ENCODE assay signal across 8 cellular contexts in the genomic region with DNA sequence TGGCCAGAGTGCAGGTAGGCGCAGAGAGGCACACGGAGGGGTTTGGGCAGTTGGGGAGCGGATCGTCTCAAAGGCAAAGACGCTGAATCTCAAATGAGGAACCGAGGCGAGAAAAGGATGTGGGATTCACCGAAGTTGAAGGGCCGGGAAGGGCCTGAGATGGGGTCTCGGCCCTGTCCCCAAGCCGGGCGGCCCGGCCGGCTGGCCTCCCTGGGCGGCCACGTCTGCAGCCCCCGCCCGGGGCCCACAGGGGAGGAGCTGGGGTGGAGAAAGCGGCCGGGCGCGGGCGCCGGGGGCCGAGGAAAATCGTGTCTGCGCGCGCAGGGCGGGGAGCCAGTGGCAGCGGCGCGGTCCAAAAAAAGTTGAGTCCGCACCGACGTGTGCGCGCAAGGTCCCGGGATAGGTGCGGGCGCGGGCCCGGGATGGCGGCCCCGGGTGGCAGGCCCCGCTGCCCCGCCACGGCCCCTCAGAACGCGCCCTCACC. TPM values are rescaled to one million over a fixed set of nuclear protein-coding genes. Genes with fewer than 3 reads are reported as not detected.
DNase-seq lines count a peak whose midpoint lies in the region; ATAC-seq lines count a peak whose summit lies in the region.

No MANE protein-coding gene starts in this region.

- no peaks in the 10 kb centered on the region for H3K27me3 ChIP-seq in SJSA1 (replicated peaks)
- H3K27me3 ChIP-seq in layer of hippocampus (ENCODE audit: control insufficient read depth, insufficient read depth, low read length), result no peaks in the 10 kb centered on the region

- H3K4me1 ChIP-seq in SJSA1 (replicated peaks), result peaks cover 26% of the 10 kb centered on the region

- H3K36me3 ChIP-seq in SJSA1, result peaks cover 54% of the 10 kb centered on the region

- peak overlapping the region; percentile 97 for H3K27ac ChIP-seq in SJSA1
- H3K27ac ChIP-seq in layer of hippocampus (ENCODE audit: low read depth, low read length), result peak overlapping the region; percentile 83

- peak; percentile 38 for DNase-seq in stimulated activated CD4-positive, alpha-beta T cell treated with anti-CD3 and anti-CD28 coated beads, Interleukin-12 subunit alpha, Interleukin-12 subunit beta, amount 100 ng/mL, for 4 hours
- no peak for DNase-seq in stimulated activated CD4-positive, alpha-beta T cell treated with anti-CD3 and anti-CD28 coated beads, Interleukin-1b, Interleukin-23, amount 100 ng/mL, for 48 hours
- DNase-seq in SJSA1 (ENCODE audit: low read depth in 1 of 2, low spot score in 2 of 2) (peak in 1 of 2 experiments; percentile 61), RKO (ENCODE audit: low spot score) (no peak)
- peak; percentile 13 for DNase-seq in central memory CD4-positive, alpha-beta T cell
- peak; percentile 56 for DNase-seq in stimulated activated naive CD8-positive, alpha-beta T cell treated with anti-CD3 and anti-CD28 coated beads, Interleukin-15, Interleukin-2, amounts not matched to agents 100 U/mL and 50 U/mL, for 24 hours

- peak; percentile 38 for ATAC-seq in HG03064 (IDR thresholded peaks at IDR 0.05; ENCODE audit: low read depth, unreplicated experiment)
- ATAC-seq in stimulated activated naive CD8-positive, alpha-beta T cell treated with anti-CD3 and anti-CD28 coated beads, Interleukin-15, Interleukin-2, amounts not matched to agents 100 U/mL and 50 U/mL, for 24 hours, result peak; percentile 6

- peak overlapping the region; percentile 98 for H3K4me3 ChIP-seq in SJSA1

- peaks cover 4% of the 10 kb centered on the region for H3K9me3 ChIP-seq in SJSA1 (replicated peaks)

RNA-seq across cellular contexts. Expression of gene SLC12A4, which starts 0.4 kb away (rescaled TPM):
- total RNA-seq in SJSA1 (2014; rRNA removed; shearing (Covaris generic)), result 62.9 and 87.8 TPM in 2 replicates

RNA-seq across cellular contexts. Expression of gene DPEP3, which starts 12.3 kb away (rescaled TPM):
- total RNA-seq in SJSA1 (2014; rRNA removed; shearing (Covaris generic)), result not detected in 2 replicates

RNA-seq across cellular contexts. Expression of gene LCAT, which starts 24.1 kb away (rescaled TPM):
- total RNA-seq in SJSA1 (2014; rRNA removed; shearing (Covaris generic)), result 5.5 and 7.2 TPM in 2 replicates

RNA-seq across cellular contexts. Expression of gene DPEP2, which starts 31.3 kb away (rescaled TPM):
- 0.18 TPM in 1 of 2 replicates, not detected in the other for total RNA-seq in SJSA1 (2014; rRNA removed; shearing (Covaris generic))

RNA-seq across cellular contexts. Expression of gene PSMB10, which starts 31.3 kb away (rescaled TPM):
- 50.1 and 147 TPM in 2 replicates for total RNA-seq in SJSA1 (2014; rRNA removed; shearing (Covaris generic))

Comparison
In these comparisons a context has a peak if more than half of its experiments do, and no peak if none do; other contexts are left out.
1. DNase-seq: peak in stimulated activated CD4-positive, alpha-beta T cell treated with anti-CD3 and anti-CD28 coated beads, Interleukin-12 subunit alpha, Interleukin-12 subunit beta, amount 100 ng/mL, for 4 hours (single experiment), central memory CD4-positive, alpha-beta T cell (single experiment) and stimulated activated naive CD8-positive, alpha-beta T cell treated with anti-CD3 and anti-CD28 coated beads, Interleukin-15, Interleukin-2, amounts not matched to agents 100 U/mL and 50 U/mL, for 24 hours (single experiment); none in stimulated activated CD4-positive, alpha-beta T cell treated with anti-CD3 and anti-CD28 coated beads, Interleukin-1b, Interleukin-23, amount 100 ng/mL, for 48 hours (single experiment) and RKO (single experiment).